In the genomic region with DNA sequence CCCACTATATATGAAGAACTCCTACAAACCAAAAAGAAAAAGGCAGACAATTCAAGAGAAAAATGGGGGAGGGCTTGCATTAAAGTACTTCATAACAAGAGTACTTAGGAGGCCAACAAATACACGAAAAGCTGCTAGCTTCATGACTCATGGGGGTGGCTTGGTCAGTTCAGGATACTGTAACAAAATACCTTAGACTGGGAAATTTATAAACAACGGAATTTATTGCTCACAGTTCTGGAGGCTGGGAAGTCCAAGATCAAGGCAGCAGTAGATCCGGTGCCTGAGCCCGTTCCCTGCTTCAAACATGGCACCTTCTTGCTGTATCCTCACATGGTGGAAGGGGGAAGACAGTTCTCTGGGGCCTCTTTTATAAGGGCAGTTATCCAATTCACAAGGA, we compare ENCODE assay signal across 15 cellular contexts.
A peak's percentile ranks its signal among the peaks of the same experiment; 100 is the strongest.
DNase-seq lines count a peak whose midpoint lies in the region; ATAC-seq, FAIRE-seq and TF ChIP-seq lines count a peak whose summit lies in the region.
"Had no signal": no experiment of that assay in that cellular context is flagged by ENCODE, and none has a peak within 500 bp of the region (broad histone marks: within the 10 kb centered on the region; RNA-seq: fewer than 3 reads in every experiment).

No MANE protein-coding gene starts in this region.

- H3K9me3 Mint-ChIP-seq in immature natural killer cell = peaks cover 0 to 9% (median 6%) of the 10 kb centered on the region in 6 donors

- H3K4me3 Mint-ChIP-seq in immature natural killer cell = no peak overlapping the region
- H3K4me3 Mint-ChIP-seq: activated naive CD4-positive, alpha-beta T cell treated with anti-CD3 and anti-CD28 coated beads, Interleukin-2, amount 50 U/mL, for 24 hours; CD4-positive, alpha-beta T cell; dendritic cell treated with granulocyte-macrophage colony-stimulating factor and Interleukin-4, amounts not matched to agents 40 ng/mL and 50 ng/mL, for 4 days; stimulated activated naive CD8-positive, alpha-beta T cell treated with anti-CD3 and anti-CD28 coated beads, Interleukin-15, Interleukin-2, amounts not matched to agents 100 ng/mL and 50 ng/mL, for 24 hours had no signal

- H3K36me3 ChIP-seq in bronchial epithelial cell (ENCODE audit: control insufficient read depth, insufficient read depth, low read length) = no peaks in the 10 kb centered on the region

- ATAC-seq in activated CD4-positive, CD25-positive, alpha-beta regulatory T cell treated with anti-CD3 and anti-CD28 coated beads, Interleukin-2, amount 50 U/mL, for 24 hours = no peak
- ATAC-seq: gastroesophageal sphincter had no signal

- DNase-seq in AG20443 (ENCODE audit: low spot score) = peak; percentile 68
- peak; percentile 79 for DNase-seq in NCI-H226
- peak; percentile 64 for DNase-seq in bronchial epithelial cell (ENCODE audit: low read depth)
- DNase-seq in non-pigmented ciliary epithelial cell (ENCODE audit: low read depth) = peak; percentile 90
- DNase-seq in DMS79 (lab: John Stamatoyannopoulos, UW) = no peak
- DNase-seq in T-helper 2 cell = no peak
- DNase-seq in immature natural killer cell = no peak
- DNase-seq: CD4-positive, alpha-beta T cell; NCI-H510A treated with DMSO at 0.1 percent for 48 hours; RPMI8226 had no signal

- H3K27me3 Mint-ChIP-seq in immature natural killer cell (ENCODE audit: low read depth in 3 of 3) = peaks cover 0 to 3% (median 2%) of the 10 kb centered on the region in 3 donors
- H3K27me3 Mint-ChIP-seq: activated naive CD4-positive, alpha-beta T cell treated with anti-CD3 and anti-CD28 coated beads, Interleukin-2, amount 50 U/mL, for 24 hours; CD4-positive, alpha-beta T cell; stimulated activated naive CD8-positive, alpha-beta T cell treated with anti-CD3 and anti-CD28 coated beads, Interleukin-15, Interleukin-2, amounts not matched to agents 100 ng/mL and 50 ng/mL, for 24 hours had no signal

- no peak overlapping the region for H3K27ac Mint-ChIP-seq in immature natural killer cell
- H3K27ac Mint-ChIP-seq: activated naive CD4-positive, alpha-beta T cell treated with anti-CD3 and anti-CD28 coated beads, Interleukin-2, amount 50 U/mL, for 24 hours; CD4-positive, alpha-beta T cell; stimulated activated naive CD8-positive, alpha-beta T cell treated with anti-CD3 and anti-CD28 coated beads, Interleukin-15, Interleukin-2, amounts not matched to agents 100 ng/mL and 50 ng/mL, for 24 hours had no signal

- no peak overlapping the region for H3K4me3 ChIP-seq in bronchial epithelial cell (ENCODE audit: low read depth, low read length)
- H3K4me3 ChIP-seq: gastroesophageal sphincter had no signal

- no peaks in the 10 kb centered on the region for H3K27me3 ChIP-seq in bronchial epithelial cell (ENCODE audit: control insufficient read depth, insufficient read depth, low read length)
- H3K27me3 ChIP-seq: gastroesophageal sphincter had no signal

- no peaks in the 10 kb centered on the region for H3K4me1 Mint-ChIP-seq in immature natural killer cell

- no peak for FAIRE-seq in bronchial epithelial cell (lab: Jason Lieb, UNC)

- no peaks in the 10 kb centered on the region for H3K36me3 Mint-ChIP-seq in immature natural killer cell

- TF ChIP-seq CTCF in bronchial epithelial cell (IDR thresholded peaks at IDR 0.05; ENCODE audit: insufficient read depth, low read length, severe bottlenecking) = no peak

Comparison
In these comparisons a context has a peak if more than half of its experiments do, and no peak if none do; other contexts are left out.
1. DNase-seq: peak in AG20443 (single experiment), NCI-H226 (single experiment), bronchial epithelial cell (single experiment) and non-pigmented ciliary epithelial cell (single experiment); none in DMS79 (single experiment), T-helper 2 cell (0 of 5) and immature natural killer cell (0 of 3).